Comparison of ENCODE assay signal across 27 cellular contexts in the genomic region with DNA sequence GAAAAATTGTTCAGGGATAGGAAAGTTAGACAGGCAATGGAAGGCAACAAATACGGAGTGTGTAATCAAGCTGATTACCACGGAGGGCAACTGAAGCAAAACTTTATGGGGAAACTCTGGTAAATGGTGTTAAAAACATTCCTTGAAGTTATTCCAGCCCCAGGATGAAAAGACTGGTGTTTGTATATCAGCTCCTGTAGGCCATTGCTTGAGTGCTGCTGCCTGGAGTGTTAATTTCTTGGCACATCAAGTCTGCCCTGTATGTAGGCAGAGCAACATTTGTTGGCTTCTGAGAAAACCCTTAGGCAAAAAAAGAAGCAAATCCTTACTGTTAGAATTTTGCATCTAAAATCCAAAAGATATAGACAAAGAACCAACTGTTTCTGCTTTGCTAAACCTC.
"Had no signal": no experiment of that assay in that cellular context is flagged by ENCODE, and none has a peak within 500 bp of the region (broad histone marks: within the 10 kb centered on the region; RNA-seq: fewer than 3 reads in every experiment).

No MANE protein-coding gene starts in this region.

- H3K9ac ChIP-seq: neural progenitor cell, parathyroid adenoma had no signal

- H3K79me2 ChIP-seq: parathyroid adenoma had no signal

- FAIRE-seq: colon, islet of Langerhans, small intestine, urothelium cell line had no signal

- H2AFZ ChIP-seq: neural progenitor cell, parathyroid adenoma had no signal

- H3K27me3 ChIP-seq: dorsolateral prefrontal cortex, heart right ventricle, neural progenitor cell, right lobe of liver, tibial nerve, upper lobe of left lung had no signal

- H3K4me2 ChIP-seq: neural progenitor cell had no signal

- H3K9me3 ChIP-seq: heart right ventricle, mucosa of descending colon, right lobe of liver, thoracic aorta, tibial nerve, upper lobe of left lung had no signal

- H3K27ac ChIP-seq: dorsolateral prefrontal cortex, epithelial cell of prostate, heart right ventricle, neural progenitor cell, parathyroid adenoma, right lobe of liver, thoracic aorta, tibial nerve, upper lobe of left lung had no signal

- H3K4me1 ChIP-seq: heart right ventricle, neural progenitor cell, parathyroid adenoma, right lobe of liver, tibial nerve, upper lobe of left lung had no signal

- H3K36me3 ChIP-seq: heart right ventricle, neural progenitor cell, right lobe of liver, thoracic aorta, tibial nerve, upper lobe of left lung had no signal

- H3K4me3 ChIP-seq: dorsolateral prefrontal cortex, heart right ventricle, lung, mucosa of descending colon, neural progenitor cell, right lobe of liver, thoracic aorta, tibial nerve, upper lobe of left lung had no signal

- ATAC-seq: esophagus mucosa; heart right ventricle; left lobe of liver; mucosa of descending colon; natural killer cell treated with Interleukin-12 subunit alpha and Interleukin-12 subunit beta and Interleukin-15 and Interleukin-18, amount 100 ng/mL, for 72 hours; right lobe of liver; stimulated activated naive B cell treated with anti-CD40 and anti-IgM and Interleukin-4, amounts not matched to agents 10 μg/mL and 1 μg/mL and 100 μg/mL, for 72 hours had no signal

- DNase-seq: dorsolateral prefrontal cortex; effector CD4-positive, alpha-beta T cell; foreskin fibroblast; glutamatergic neuron; heart right ventricle; hippocampal formation; mesenchymal stem cell; mucosa of descending colon; naive B cell; right lobe of liver; small intestine; stimulated activated CD4-positive, alpha-beta T cell treated with anti-CD3 and anti-CD28 coated beads, Interleukin-15, amount 100 ng/mL, for 24 hours; stimulated activated CD4-positive, alpha-beta T cell treated with anti-CD3 and anti-CD28 coated beads, Interleukin-2, amount 100 ng/mL, for 48 hours; stimulated activated naive B cell treated with anti-CD40 and anti-IgM and Interleukin-4, amounts not matched to agents 10 μg/mL and 1 μg/mL and 100 μg/mL, for 72 hours; upper lobe of left lung had no signal
